In genomic region chr7:148348466-148348865, GRCh38 we compare ENCODE assay signal across 15 cellular contexts.
DNase-seq lines count a peak whose midpoint lies in the region; ATAC-seq and TF ChIP-seq lines count a peak whose summit lies in the region.
"Had no signal": no experiment of that assay in that cellular context is flagged by ENCODE, and none has a peak within 500 bp of the region (broad histone marks: within the 10 kb centered on the region; RNA-seq: fewer than 3 reads in every experiment).

No MANE protein-coding gene starts in this region.

- no peak for TF ChIP-seq CTCF in neural crest cell (conservative IDR thresholded peaks at IDR 0.05)

- ATAC-seq in HG02973 (IDR thresholded peaks at IDR 0.05; ENCODE audit: unreplicated experiment), result no peak
- ATAC-seq: GM12878, HCT116 had no signal

- H3K27me3 Mint-ChIP-seq in neural crest cell (ENCODE audit: low read depth), result peaks cover 4% of the 10 kb centered on the region

- DNase-seq in ELF-1 (ENCODE audit: low read depth, low spot score) (peak; percentile 58), NCI-H69 (lab: John Stamatoyannopoulos, UW) (peak; percentile 11), islet precursor cell (peak; percentile 71), neural crest cell (ENCODE audit: low read depth, low spot score) (no peak), COLO829 (ENCODE audit: low spot score) (no peak), hippocampal formation (lab: John Stamatoyannopoulos, UW) (no peak), DMS53 treated with DMSO at 0.1 percent for 48 hours (lab: John Stamatoyannopoulos, UW; ENCODE audit: unreplicated experiment) (no peak)
- DNase-seq: ACHN; Calu3; CD4-positive, CD25-positive, alpha-beta regulatory T cell; DMS 273 treated with DMSO at 0.1 percent for 48 hours; DMS79 had no signal

- peaks cover 7% of the 10 kb centered on the region for H3K9me3 Mint-ChIP-seq in neural crest cell

- no peaks in the 10 kb centered on the region for H3K36me3 Mint-ChIP-seq in neural crest cell (ENCODE audit: low read depth)
- H3K36me3 Mint-ChIP-seq: CD4-positive, CD25-positive, alpha-beta regulatory T cell had no signal

- H3K4me1 Mint-ChIP-seq in neural crest cell, result peaks cover 25% of the 10 kb centered on the region
- H3K4me1 Mint-ChIP-seq: CD4-positive, CD25-positive, alpha-beta regulatory T cell had no signal

- H3K27ac Mint-ChIP-seq in neural crest cell (ENCODE audit: unreplicated experiment), result peak overlapping the region; percentile 9
- H3K27ac Mint-ChIP-seq: CD4-positive, CD25-positive, alpha-beta regulatory T cell had no signal

- no peak overlapping the region for H3K4me3 Mint-ChIP-seq in neural crest cell
- H3K4me3 Mint-ChIP-seq: CD4-positive, CD25-positive, alpha-beta regulatory T cell had no signal

Comparison
In these comparisons a context has a peak if more than half of its experiments do, and no peak if none do; other contexts are left out.
1. DNase-seq: peak in ELF-1 (single experiment), NCI-H69 (single experiment) and islet precursor cell (single experiment); none in neural crest cell (single experiment), COLO829 (single experiment), hippocampal formation (0 of 2) and DMS53 treated with DMSO at 0.1 percent for 48 hours (single experiment).